13 cellular contexts compared by ENCODE assay signal in the genomic region with DNA sequence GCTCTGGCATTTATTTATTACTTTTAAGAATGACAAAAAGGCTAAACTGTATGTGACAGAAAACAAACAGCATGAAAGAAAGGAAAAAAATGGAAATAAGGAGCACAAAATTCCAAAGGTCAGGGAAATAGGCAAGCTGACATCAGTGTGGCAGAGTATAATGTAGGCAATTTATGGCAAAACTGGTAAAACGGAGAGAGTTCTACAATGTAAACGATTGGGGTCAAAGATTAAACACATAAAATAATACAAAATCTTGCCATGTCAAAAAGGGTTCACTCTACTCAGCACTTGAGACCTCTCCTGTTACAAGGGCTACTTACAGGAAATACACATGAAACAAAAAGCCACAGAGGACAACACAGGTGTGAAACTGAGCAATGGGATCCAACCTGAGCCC.
"Had no signal": no experiment of that assay in that cellular context is flagged by ENCODE, and none has a peak within 500 bp of the region (broad histone marks: within the 10 kb centered on the region; RNA-seq: fewer than 3 reads in every experiment).

No MANE protein-coding gene starts in this region.

- H3K4me3 ChIP-seq: adrenal gland, psoas muscle had no signal

- H3K9me3 ChIP-seq: adrenal gland, psoas muscle had no signal

- ATAC-seq: foreskin keratinocyte, natural killer cell, psoas muscle had no signal

- DNase-seq: activated CD4-positive, alpha-beta T cell treated with anti-CD3 and anti-CD28 coated beads, Interleukin-2, amount 50 U/mL, for 1 hour; activated CD4-positive, CD25-positive, alpha-beta regulatory T cell; activated naive CD4-positive, alpha-beta T cell treated with anti-CD3 and anti-CD28 coated beads, Interleukin-2, amount 10 ng/mL, durations not matched to agents 7 days and 5 days; activated T-cell treated with anti-CD3 and anti-CD28 coated beads for 4 hours; adrenal gland; foreskin keratinocyte; hippocampal formation; mammary epithelial cell; natural killer cell; psoas muscle; SHP77 treated with DMSO at 0.1 percent for 48 hours; stimulated activated CD4-positive, alpha-beta T cell treated with anti-CD3 and anti-CD28 coated beads, Interleukin-12 subunit alpha, Interleukin-12 subunit beta, amount 100 ng/mL, for 4 hours; stimulated activated naive CD4-positive, alpha-beta T cell had no signal

- H3K27me3 ChIP-seq: adrenal gland, foreskin keratinocyte had no signal

- H3K4me1 ChIP-seq: foreskin keratinocyte had no signal

- H3K27ac ChIP-seq: foreskin keratinocyte, psoas muscle had no signal
